In the genomic region with DNA sequence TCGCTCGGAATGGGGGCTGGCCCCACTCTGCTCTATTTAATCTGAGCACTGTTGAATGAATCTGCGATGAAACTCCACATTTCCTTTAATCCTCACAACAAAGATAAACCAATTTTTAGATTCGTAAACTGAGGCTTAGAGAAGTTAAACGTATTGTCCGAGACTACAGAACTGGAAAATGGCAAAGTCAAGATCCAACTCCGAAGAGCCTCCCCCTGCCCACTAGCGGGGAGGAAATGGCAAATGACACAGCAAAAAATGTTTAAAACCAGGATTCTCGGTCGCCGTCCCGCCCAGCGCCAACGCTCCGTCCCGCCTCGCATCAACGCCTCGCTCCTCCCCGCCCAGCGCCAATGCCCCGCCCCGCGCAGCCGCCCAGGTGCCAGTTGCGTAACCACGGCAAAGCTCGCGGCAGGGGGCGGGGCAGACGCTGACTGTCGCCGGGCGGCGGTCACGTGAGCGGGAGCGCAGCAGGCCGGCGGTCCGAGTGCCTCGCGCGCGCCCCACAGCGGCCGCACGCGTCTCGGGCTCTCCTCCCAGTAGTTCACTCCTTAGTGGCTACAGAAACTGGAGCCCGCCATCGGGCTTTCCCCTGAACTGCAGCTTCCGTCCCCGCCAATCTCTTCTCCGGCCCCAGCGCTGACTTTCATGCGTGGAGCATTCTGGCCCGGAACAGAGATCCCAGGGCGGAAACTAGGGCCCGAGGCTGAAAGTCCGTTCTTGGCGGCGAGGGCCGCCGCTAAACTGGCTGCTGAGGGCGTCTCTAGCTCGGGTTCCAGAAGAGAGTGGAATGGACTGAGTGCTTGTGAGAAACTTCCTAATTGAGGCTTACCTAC, we compare ENCODE assay signal across 8 cellular contexts. TPM values are rescaled to one million over a fixed set of nuclear protein-coding genes. Genes with fewer than 3 reads are reported as not detected.
DNase-seq lines count a peak whose midpoint lies in the region; ATAC-seq and TF ChIP-seq lines count a peak whose summit lies in the region.

No MANE protein-coding gene starts in this region.

- peak; percentile 67 for TF ChIP-seq CTCF in BE2C (IDR thresholded peaks at IDR 0.05; ENCODE audit: low read depth, low read length)

- TF ChIP-seq POLR2A in GM19099 (IDR thresholded peaks at IDR 0.05; ENCODE audit: extremely low read depth, insufficient read length, low read depth): peak; percentile 87

- peaks cover 6% of the 10 kb centered on the region for H3K4me1 ChIP-seq in BE2C

- no peaks in the 10 kb centered on the region for H3K36me3 ChIP-seq in BE2C

- H3K27me3 ChIP-seq in BE2C: no peaks in the 10 kb centered on the region

- DNase-seq in BE2C: peak; percentile 99
- DNase-seq in NCI-H446 treated with DMSO at 0.1 percent for 48 hours (lab: John Stamatoyannopoulos, UW): peak; percentile 94
- DNase-seq in activated CD4-positive, CD25-positive, alpha-beta regulatory T cell treated with anti-CD3 and anti-CD28 coated beads, Interleukin-2, amount 50 U/mL, for 72 hours: peak; percentile 99
- DNase-seq in cerebellar nuclear complex (lab: John Stamatoyannopoulos, UW): peak; percentile 79 to 81
- DNase-seq in kidney glomerular epithelial cell (lab: John Stamatoyannopoulos, UW): peak; percentile 93
- DNase-seq in stimulated activated CD4-positive, alpha-beta T cell treated with anti-CD3 and anti-CD28 coated beads, Interleukin-15, amount 100 ng/mL, for 48 hours (ENCODE audit: low read depth in 2 of 2): peak; percentile 97 to 99

- peak overlapping the region; percentile 68 for H3K4me3 ChIP-seq in BE2C (ENCODE audit: low read depth, low read length)

- H3K9me3 ChIP-seq in BE2C: no peaks in the 10 kb centered on the region

- ATAC-seq in HG03378 (IDR thresholded peaks at IDR 0.05; ENCODE audit: unreplicated experiment): peak; percentile 81

RNA-seq across cellular contexts. Expression of gene LRRC23, which starts 13.6 kb away (rescaled TPM):
- 8.9 TPM for polyA plus RNA-seq in BE2C (2012; ENCODE audit: insufficient read depth, insufficient read length, low read depth)

RNA-seq across cellular contexts. Expression of gene SPSB2, which starts 17.9 kb away (rescaled TPM):
- polyA plus RNA-seq in BE2C (2012; ENCODE audit: insufficient read depth, insufficient read length, low read depth): 12.1 TPM

RNA-seq across cellular contexts. Expression of gene ENO2, which starts 23.4 kb away (rescaled TPM):
- 443 TPM for polyA plus RNA-seq in BE2C (2012; ENCODE audit: insufficient read depth, insufficient read length, low read depth)

RNA-seq across cellular contexts. Expression of gene TPI1, which starts 23.7 kb away (rescaled TPM):
- 1,568 TPM for polyA plus RNA-seq in BE2C (2012; ENCODE audit: insufficient read depth, insufficient read length, low read depth)

RNA-seq across cellular contexts. Expression of gene ATN1, which starts 36.8 kb away (rescaled TPM):
- polyA plus RNA-seq in BE2C (2012; ENCODE audit: insufficient read depth, insufficient read length, low read depth): 276 TPM

Comparison
In these comparisons a context has a peak if more than half of its experiments do, and no peak if none do; other contexts are left out.
1. Peak in every context shown above with its lines: DNase-seq, ATAC-seq and H3K4me3 ChIP-seq.